ENCODE assay signal across 13 cellular contexts in the genomic region with DNA sequence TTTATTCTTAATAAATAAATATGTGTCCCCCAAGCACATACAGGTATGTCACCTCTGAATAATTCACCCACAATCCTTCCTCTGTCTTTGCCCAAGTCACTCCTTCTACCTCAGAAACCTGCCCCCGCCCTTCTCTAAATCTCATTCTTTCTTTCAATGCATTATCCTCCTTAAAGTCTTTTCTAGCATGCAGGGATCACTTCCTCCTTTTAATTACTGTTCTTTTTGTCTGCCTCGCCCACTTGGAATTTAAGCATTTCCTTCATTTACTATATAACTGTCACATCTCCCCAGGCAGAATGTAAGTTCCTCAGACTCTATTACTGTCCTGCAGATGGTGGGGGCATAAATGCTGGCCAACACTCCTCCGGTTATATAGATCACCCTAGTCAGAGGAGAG. TPM values are rescaled to one million over a fixed set of nuclear protein-coding genes. Genes with fewer than 3 reads are reported as not detected.
DNase-seq lines count a peak whose midpoint lies in the region; ATAC-seq and TF ChIP-seq lines count a peak whose summit lies in the region.
"Had no signal": no experiment of that assay in that cellular context is flagged by ENCODE, and none has a peak within 500 bp of the region (broad histone marks: within the 10 kb centered on the region; RNA-seq: fewer than 3 reads in every experiment).

No MANE protein-coding gene starts in this region.

- DNase-seq in SIG-M5 treated with dmso at 0.1 percent for 504 hours (lab: John Stamatoyannopoulos, UW; ENCODE audit: unreplicated experiment) (peak; percentile 48), SIG-M5 (lab: John Stamatoyannopoulos, UW) (no peak), adipocyte (ENCODE audit: low read depth) (no peak), left kidney (ENCODE audit: low read depth, low spot score) (peak; percentile 38), uterus (no peak), lower leg skin (ENCODE audit: low spot score in 2 of 2) (no peak)
- DNase-seq: activated naive CD4-positive, alpha-beta T cell treated with anti-CD3 and anti-CD28 coated beads for 36 hours; Kasumi-1; kidney; naive thymus-derived CD8-positive, alpha-beta T cell; T-helper 2 cell had no signal

- H3K4me3 ChIP-seq in adipocyte (ENCODE audit: low read length) (peak overlapping the region; percentile 85), uterus (no peak overlapping the region), lower leg skin (ENCODE audit: low read depth, poor library complexity, severe bottlenecking) (no peak overlapping the region)

- H3K27ac ChIP-seq in uterus: peak overlapping the region; percentile 86 to 92

- H3K27me3 ChIP-seq in adipocyte (replicated peaks; ENCODE audit: control insufficient read depth, insufficient read depth, low read length) (no peaks in the 10 kb centered on the region), uterus (no peaks in the 10 kb centered on the region)

- H3K9me3 ChIP-seq in adipocyte (ENCODE audit: control insufficient read depth, low read length) (no peaks in the 10 kb centered on the region), uterus (no peaks in the 10 kb centered on the region)

- TF ChIP-seq POLR2A in uterus (IDR thresholded peaks at IDR 0.05): no peak
- no peak for TF ChIP-seq POLR2A in lower leg skin (IDR thresholded peaks at IDR 0.05)

- H3K4me1 ChIP-seq in adipocyte (ENCODE audit: control insufficient read depth, insufficient read depth, low read length): peaks cover 75% of the 10 kb centered on the region
- peaks cover 11 to 12% of the 10 kb centered on the region in 2 donors for H3K4me1 ChIP-seq in uterus

- TF ChIP-seq CTCF in uterus (IDR thresholded peaks at IDR 0.05) (no peak), lower leg skin (IDR thresholded peaks at IDR 0.05) (no peak)

- peak overlapping the region; percentile 96 for H3K9ac ChIP-seq in adipocyte (ENCODE audit: low read length)

- no peak for ATAC-seq in HG03097 (IDR thresholded peaks at IDR 0.05; ENCODE audit: low FRiP score, unreplicated experiment)
- no peak for ATAC-seq in GM21786 (IDR thresholded peaks at IDR 0.05; ENCODE audit: unreplicated experiment)
- ATAC-seq: naive thymus-derived CD8-positive, alpha-beta T cell had no signal

- WGBS in lower leg skin, 2 donors: 25 to 26% methylated on average over 3 of the region's 3 CpGs

- H3K36me3 ChIP-seq in adipocyte (ENCODE audit: control insufficient read depth, insufficient read depth, low read length, severe bottlenecking): peaks cover 83% of the 10 kb centered on the region
- no peaks in the 10 kb centered on the region for H3K36me3 ChIP-seq in uterus

- intact Hi-C loops in uterus (cut with DNase I; ENCODE audit: low total_unique reads): no loop called here
- intact Hi-C loops in lower leg skin (cut with DNase I; ENCODE audit: low total_unique reads): no loop called here

RNA-seq across cellular contexts. Expression of gene CCDC80, which starts 7.8 kb away (rescaled TPM):
- total RNA-seq in uterus (100 to 1,000 TPM in 2 of 4 donors, 10 to 100 TPM in 2; 29.7 to 207 (median 120) TPM), lower leg skin (10 to 100 TPM in 3 of 4 donors, 1 to 10 TPM in 1; 7.4 to 53.3 (median 10.6) TPM)
- total RNA-seq: activated naive CD4-positive, alpha-beta T cell treated with anti-CD3 and anti-CD28 coated beads for 36 hours; naive thymus-derived CD8-positive, alpha-beta T cell had no signal

Comparison
In these comparisons a context has a peak if more than half of its experiments do, and no peak if none do; other contexts are left out.
1. DNase-seq: peak in SIG-M5 treated with dmso at 0.1 percent for 504 hours (single experiment) and left kidney (single experiment); none in SIG-M5 (single experiment), adipocyte (single experiment), uterus (0 of 2) and lower leg skin (0 of 2).